Comparison of ENCODE assay signal across 10 cellular contexts in the genomic region with DNA sequence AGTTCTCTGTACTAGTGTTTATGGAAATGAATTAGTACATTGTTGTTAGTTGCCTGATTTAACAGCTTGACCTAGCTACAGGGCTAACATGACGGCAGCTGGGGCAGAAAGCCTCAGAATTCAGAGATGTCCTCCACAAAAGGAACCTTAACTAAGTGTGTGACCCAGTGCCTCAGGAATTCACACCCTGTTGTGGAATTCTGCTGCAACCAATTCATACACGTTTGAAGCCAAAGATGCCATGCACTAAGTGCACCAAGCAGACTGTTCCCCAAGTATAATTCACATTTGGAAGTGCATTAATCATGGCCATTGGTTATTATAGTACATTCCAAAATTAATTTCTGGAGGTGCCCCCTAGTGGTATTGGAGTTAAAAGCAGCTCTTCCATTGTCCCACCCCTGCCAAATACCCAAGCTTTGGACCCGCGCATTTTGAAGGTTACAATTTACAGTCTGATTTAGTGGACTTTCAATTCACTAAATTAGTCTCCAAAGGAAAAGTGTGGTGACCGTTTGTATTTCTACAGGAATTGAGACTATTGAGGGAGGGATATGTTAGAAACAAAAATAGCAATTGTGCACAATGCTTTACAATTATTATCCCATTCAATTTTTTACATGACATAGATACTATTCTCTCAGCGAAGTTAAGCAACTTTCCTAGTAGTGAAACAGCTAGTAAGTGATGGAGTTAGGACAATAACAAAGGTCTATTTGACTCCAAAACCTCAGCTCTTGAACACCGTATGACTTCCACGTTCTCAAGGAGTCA.
A peak's percentile ranks its signal among the peaks of the same experiment; 100 is the strongest.
DNase-seq lines count a peak whose midpoint lies in the region; ATAC-seq, FAIRE-seq and TF ChIP-seq lines count a peak whose summit lies in the region.
"Had no signal": no experiment of that assay in that cellular context is flagged by ENCODE, and none has a peak within 500 bp of the region (broad histone marks: within the 10 kb centered on the region; RNA-seq: fewer than 3 reads in every experiment).

No MANE protein-coding gene starts in this region.

- H3K4me3 ChIP-seq in AG09309 (ENCODE audit: control insufficient read depth, low read depth, low read length) (no peak overlapping the region), RWPE2 (ENCODE audit: severe bottlenecking) (no peak overlapping the region)
- H3K4me3 ChIP-seq: upper lobe of left lung had no signal

- H3K27ac ChIP-seq in RWPE2 (ENCODE audit: poor library complexity, severe bottlenecking): no peak overlapping the region
- H3K27ac ChIP-seq: upper lobe of left lung had no signal

- no peak overlapping the region for H3K4me3 Mint-ChIP-seq in glutamatergic neuron (ENCODE audit: unreplicated experiment)
- H3K4me3 Mint-ChIP-seq: activated B cell treated with CpG ODN at 0.5 μM for 24 hours had no signal

- H3K27me3 Mint-ChIP-seq in glutamatergic neuron (ENCODE audit: unreplicated experiment): no peaks in the 10 kb centered on the region
- H3K27me3 Mint-ChIP-seq: activated B cell treated with CpG ODN at 0.5 μM for 24 hours had no signal

- H3K36me3 ChIP-seq in RWPE2 (ENCODE audit: low read depth): no peaks in the 10 kb centered on the region
- H3K36me3 ChIP-seq: upper lobe of left lung had no signal

- DNase-seq in AG09309 (ENCODE audit: low read depth): no peak
- DNase-seq in RWPE2 (ENCODE audit: low spot score): no peak
- DNase-seq in glutamatergic neuron: no peak
- DNase-seq in foreskin melanocyte: no peak
- no peak for DNase-seq in putamen (ENCODE audit: low spot score)
- DNase-seq in RCC 7860 (ENCODE audit: low spot score): no peak
- DNase-seq: activated B cell treated with CpG ODN at 0.5 μM for 24 hours, upper lobe of left lung had no signal

- H3K9me3 ChIP-seq in RWPE2 (ENCODE audit: severe bottlenecking): peaks cover 3% of the 10 kb centered on the region

- H3K27ac Mint-ChIP-seq in glutamatergic neuron (ENCODE audit: unreplicated experiment): no peak overlapping the region
- H3K27ac Mint-ChIP-seq: activated B cell treated with CpG ODN at 0.5 μM for 24 hours had no signal

- no peaks in the 10 kb centered on the region for H3K27me3 ChIP-seq in RWPE2 (ENCODE audit: insufficient read depth, poor library complexity, severe bottlenecking)
- H3K27me3 ChIP-seq: upper lobe of left lung had no signal

- no peaks in the 10 kb centered on the region for H3K4me1 Mint-ChIP-seq in glutamatergic neuron (ENCODE audit: low read depth, unreplicated experiment)
- H3K4me1 Mint-ChIP-seq: activated B cell treated with CpG ODN at 0.5 μM for 24 hours had no signal

- no peak for FAIRE-seq in RCC 7860 (lab: Jason Lieb, UNC)

- TF ChIP-seq CTCF in AG09309 (IDR thresholded peaks at IDR 0.05; ENCODE audit: control insufficient read depth, insufficient read depth, low read depth, low read length, missing control alignments) (peak; percentile 63), RWPE2 (IDR thresholded peaks at IDR 0.05; ENCODE audit: poor library complexity, severe bottlenecking) (peak; percentile 87), glutamatergic neuron (IDR thresholded peaks at IDR 0.05; ENCODE audit: partially characterized antibody, unreplicated experiment) (peak; percentile 81)

- H3K4me1 ChIP-seq in RWPE2 (ENCODE audit: insufficient read depth, poor library complexity, severe bottlenecking): no peaks in the 10 kb centered on the region
- H3K4me1 ChIP-seq: upper lobe of left lung had no signal

- H3K36me3 Mint-ChIP-seq in glutamatergic neuron (ENCODE audit: unreplicated experiment): no peaks in the 10 kb centered on the region

- no peaks in the 10 kb centered on the region for H3K9me3 Mint-ChIP-seq in glutamatergic neuron (ENCODE audit: unreplicated experiment)

- ATAC-seq in GM19395 (IDR thresholded peaks at IDR 0.05; ENCODE audit: unreplicated experiment) (peak; percentile 58), RWPE2 (ENCODE audit: low read depth) (peak; percentile 66), GM19324 (IDR thresholded peaks at IDR 0.05; ENCODE audit: low FRiP score, unreplicated experiment) (no peak)
